In genomic region chr10:84613336-84614021, GRCh38 we compare ENCODE assay signal across 7 cellular contexts.
DNase-seq lines count a peak whose midpoint lies in the region; ATAC-seq and TF ChIP-seq lines count a peak whose summit lies in the region.

No MANE protein-coding gene starts in this region.

- H3K9me3 Mint-ChIP-seq in nephron progenitor cell, result peaks cover 8% of the 10 kb centered on the region

- H3K4me1 ChIP-seq in psoas muscle (no peaks in the 10 kb centered on the region), gastroesophageal sphincter (no peaks in the 10 kb centered on the region)

- H3K36me3 Mint-ChIP-seq in nephron progenitor cell (ENCODE audit: low read depth), result peaks cover 7% of the 10 kb centered on the region

- H3K27ac ChIP-seq in psoas muscle (no peak overlapping the region), gastroesophageal sphincter (no peak overlapping the region)

- TF ChIP-seq POLR2A in gastroesophageal sphincter (IDR thresholded peaks at IDR 0.05), result no peak

- H3K27ac Mint-ChIP-seq in nephron progenitor cell, result no peak overlapping the region

- in situ Hi-C loops in GM13977 (cut with MboI; ENCODE audit: low pct_unique_long_range_greater_than_20kb, low sequenced_read_pairs, unreplicated experiment), result no loop called here

- peak; percentile 44 for TF ChIP-seq CTCF in GM13977 (IDR thresholded peaks at IDR 0.05; ENCODE audit: extremely low read depth, insufficient read depth, missing control alignments)
- peak; percentile 70 for TF ChIP-seq CTCF in nephron progenitor cell (IDR thresholded peaks at IDR 0.05)
- TF ChIP-seq CTCF in psoas muscle (IDR thresholded peaks at IDR 0.05), result no peak
- TF ChIP-seq CTCF in gastroesophageal sphincter (IDR thresholded peaks at IDR 0.05), result peak in 1 of 4 experiments; percentile 34

- WGBS in psoas muscle, 3 donors, result 32 to 43% (median 40%) methylated on average over 7 of the region's 7 CpGs
- 25 to 53% methylated on average over 3 of the region's 7 CpGs for WGBS in gastroesophageal sphincter (ENCODE audit: low coverage in 1 of 2), 2 donors

- H3K9me3 ChIP-seq in psoas muscle, result no peaks in the 10 kb centered on the region
- peaks cover 0 to 16% (median 0%) of the 10 kb centered on the region in 3 donors for H3K9me3 ChIP-seq in gastroesophageal sphincter

- intact Hi-C loops in psoas muscle (cut with DNase I), result no loop called here

- no peak for TF ChIP-seq EP300 in gastroesophageal sphincter (IDR thresholded peaks at IDR 0.05)

- DNase-seq in GM13977 (ENCODE audit: low spot score), result no peak
- DNase-seq in NCI-H460 (ENCODE audit: extremely low read depth, low read depth), result peak; percentile 52
- DNase-seq in ecto neural progenitor cell (ENCODE audit: low spot score), result peak; percentile 81
- DNase-seq in nephron progenitor cell, result peak; percentile 57
- no peak for DNase-seq in psoas muscle

- H3K27me3 ChIP-seq in psoas muscle (ENCODE audit: insufficient read depth in 3 of 3, low read length in 2 of 3) (no peaks in the 10 kb centered on the region), gastroesophageal sphincter (peaks cover 35% of the 10 kb centered on the region)

- no peak overlapping the region for H3K4me3 ChIP-seq in psoas muscle
- no peak overlapping the region for H3K4me3 ChIP-seq in gastroesophageal sphincter

- H3K4me3 Mint-ChIP-seq in nephron progenitor cell, result no peak overlapping the region

- H3K36me3 ChIP-seq in psoas muscle (ENCODE audit: insufficient read depth in 1 of 2, low read depth in 1 of 2) (no peaks in the 10 kb centered on the region), gastroesophageal sphincter (no peaks in the 10 kb centered on the region)

- ATAC-seq in HG02973 (IDR thresholded peaks at IDR 0.05; ENCODE audit: unreplicated experiment) (peak; percentile 52), psoas muscle (no peak), gastroesophageal sphincter (no peak)

- no peaks in the 10 kb centered on the region for H3K27me3 Mint-ChIP-seq in nephron progenitor cell (ENCODE audit: low read depth, poor library complexity)

- no peaks in the 10 kb centered on the region for H3K4me1 Mint-ChIP-seq in nephron progenitor cell

Comparison
In these comparisons a context has a peak if more than half of its experiments do, and no peak if none do; other contexts are left out.
1. DNase-seq: peak in NCI-H460 (single experiment), ecto neural progenitor cell (single experiment) and nephron progenitor cell (single experiment); none in GM13977 (single experiment) and psoas muscle (0 of 2).